ENCODE assay signal across 8 cellular contexts in genomic region chr12:131950182-131950913, GRCh38. TPM values are rescaled to one million over a fixed set of nuclear protein-coding genes. Genes with fewer than 3 reads are reported as not detected.
DNase-seq lines count a peak whose midpoint lies in the region; ATAC-seq and TF ChIP-seq lines count a peak whose summit lies in the region.

No MANE protein-coding gene starts in this region.

- H3K4me3 ChIP-seq in AG09309 (ENCODE audit: control insufficient read depth, low read depth, low read length) (peak overlapping the region; percentile 94), mucosa of descending colon (peak overlapping the region; percentile 92), testis (peak overlapping the region; percentile 78 to 99)
- peak overlapping the region; percentile 78 for H3K4me3 ChIP-seq in effector memory CD4-positive, alpha-beta T cell (ENCODE audit: insufficient read depth, low read depth, low read length, poor library complexity, severe bottlenecking)

- TF ChIP-seq CTCF in AG09309 (IDR thresholded peaks at IDR 0.05; ENCODE audit: control insufficient read depth, insufficient read depth, low read depth, low read length, missing control alignments), result no peak
- no peak for TF ChIP-seq CTCF in VCaP (conservative IDR thresholded peaks at IDR 0.05)
- no peak for TF ChIP-seq CTCF in mucosa of descending colon (IDR thresholded peaks at IDR 0.05)
- no peak for TF ChIP-seq CTCF in testis (IDR thresholded peaks at IDR 0.05)

- H3K4me1 ChIP-seq in effector memory CD4-positive, alpha-beta T cell (ENCODE audit: control insufficient read depth, insufficient read depth, low read length, poor library complexity, severe bottlenecking), result peaks cover 7% of the 10 kb centered on the region
- H3K4me1 ChIP-seq in mucosa of descending colon (ENCODE audit: low read depth), result peaks cover 14% of the 10 kb centered on the region
- H3K4me1 ChIP-seq in testis, result peaks cover 7% of the 10 kb centered on the region

- intact Hi-C loops in mucosa of descending colon (cut with DNase I, micrococcal nuclease) (no loop called here), testis (cut with DNase I; ENCODE audit: low total_unique reads) (no loop called here)

- H3K36me3 ChIP-seq in effector memory CD4-positive, alpha-beta T cell (ENCODE audit: control insufficient read depth, insufficient read depth, low read length), result no peaks in the 10 kb centered on the region
- no peaks in the 10 kb centered on the region for H3K36me3 ChIP-seq in mucosa of descending colon (ENCODE audit: low read depth)
- no peaks in the 10 kb centered on the region for H3K36me3 ChIP-seq in testis (ENCODE audit: low read depth, missing control alignments)

- ATAC-seq in GM19025 (IDR thresholded peaks at IDR 0.05; ENCODE audit: low read depth, unreplicated experiment) (peak; percentile 28), HG03159 (IDR thresholded peaks at IDR 0.05; ENCODE audit: unreplicated experiment) (peak; percentile 32), mucosa of descending colon (peak; percentile 27)

- H3K27ac ChIP-seq in VCaP, result peak overlapping the region; percentile 88
- peak overlapping the region; percentile 75 for H3K27ac ChIP-seq in effector memory CD4-positive, alpha-beta T cell (ENCODE audit: insufficient read depth, low read length, poor library complexity, severe bottlenecking)
- H3K27ac ChIP-seq in testis, result peak overlapping the region; percentile 59 to 88

- no peak for DNase-seq in AG09309 (ENCODE audit: low read depth)
- DNase-seq in effector memory CD4-positive, alpha-beta T cell, result peak in 1 of 3 donors; percentile 33
- peak in 2 of 3 donors; percentile 72 to 73 for DNase-seq in mucosa of descending colon
- DNase-seq in testis, result peak; percentile 25
- DNase-seq in inferior parietal cortex (ENCODE audit: extremely low spot score), result no peak

- WGBS in testis, 2 donors, result 0 to 1% methylated on average over 13 to 66 of the region's 79 CpGs

- no peaks in the 10 kb centered on the region for H3K9me3 ChIP-seq in effector memory CD4-positive, alpha-beta T cell (ENCODE audit: control insufficient read depth, low read length)
- H3K9me3 ChIP-seq in mucosa of descending colon (no peaks in the 10 kb centered on the region), testis (no peaks in the 10 kb centered on the region)

- H3K27me3 ChIP-seq in effector memory CD4-positive, alpha-beta T cell (replicated peaks; ENCODE audit: control insufficient read depth, insufficient read depth, low read length, poor library complexity, severe bottlenecking), result no peaks in the 10 kb centered on the region
- no peaks in the 10 kb centered on the region for H3K27me3 ChIP-seq in testis

- TF ChIP-seq POLR2A in testis (IDR thresholded peaks at IDR 0.05), result no peak

RNA-seq across cellular contexts. Expression of gene EP400, which starts 0.6 kb away (rescaled TPM):
- total RNA-seq in mucosa of descending colon (10 to 100 TPM; 34.9 to 47.8 (median 40.7) TPM), testis (10 to 100 TPM; 69.4 to 83.0 TPM)
- 44.2 TPM for polyA plus RNA-seq in testis (ENCODE audit: insufficient read depth, low read depth, low replicate concordance)

RNA-seq across cellular contexts. Expression of gene PUS1, which starts 21.3 kb away (rescaled TPM):
- total RNA-seq in mucosa of descending colon (10 to 100 TPM; 21.0 to 28.3 (median 22.9) TPM), testis (10 to 100 TPM; 25.2 to 26.0 TPM)
- polyA plus RNA-seq in testis (ENCODE audit: insufficient read depth, low read depth, low replicate concordance), result 16.9 TPM

RNA-seq across cellular contexts. Expression of gene ULK1, which starts 55.9 kb away (rescaled TPM):
- total RNA-seq in mucosa of descending colon, result 10 to 100 TPM; 20.0 to 60.4 (median 28.3) TPM
- 10 to 100 TPM; 49.9 to 53.5 TPM for total RNA-seq in testis
- 29.2 TPM for polyA plus RNA-seq in testis (ENCODE audit: insufficient read depth, low read depth, low replicate concordance)

Comparison
In these comparisons a context has a peak if more than half of its experiments do, and no peak if none do; other contexts are left out.
1. DNase-seq: peak in mucosa of descending colon (2 of 3) and testis (single experiment); none in AG09309 (single experiment) and inferior parietal cortex (single experiment).
2. Peak in every context shown above with its lines, with median percentiles within 50 percentile points of each other: H3K4me3 ChIP-seq, ATAC-seq and H3K27ac ChIP-seq.